10 cellular contexts compared by ENCODE assay signal in the genomic region with DNA sequence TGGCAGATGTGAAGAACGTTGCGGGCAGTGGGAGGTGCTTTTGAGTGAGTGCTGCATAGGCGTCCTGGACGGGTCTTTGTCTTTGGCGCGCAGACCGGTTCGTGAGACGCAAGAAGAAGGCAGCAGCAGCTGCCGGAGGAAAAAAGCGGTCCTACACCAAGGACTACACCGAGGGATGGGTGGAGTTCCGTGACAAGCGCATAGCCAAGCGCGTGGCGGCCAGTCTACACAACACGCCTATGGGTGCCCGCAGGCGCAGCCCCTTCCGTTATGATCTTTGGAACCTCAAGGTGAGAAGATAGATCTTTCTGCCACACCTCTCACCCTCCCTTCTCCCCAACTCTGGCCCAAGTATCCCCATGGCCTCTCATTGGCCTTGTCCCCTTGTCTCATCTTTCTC. TPM values are rescaled to one million over a fixed set of nuclear protein-coding genes. Genes with fewer than 3 reads are reported as not detected.
DNase-seq lines count a peak whose midpoint lies in the region; FAIRE-seq and TF ChIP-seq lines count a peak whose summit lies in the region.
"Had no signal": no experiment of that assay in that cellular context is flagged by ENCODE, and none has a peak within 500 bp of the region (broad histone marks: within the 10 kb centered on the region; RNA-seq: fewer than 3 reads in every experiment).

No MANE protein-coding gene starts in this region.

- no peak overlapping the region for H3K14ac ChIP-seq in trophoblast cell (ENCODE audit: low read length)

- H3K4me3 Mint-ChIP-seq in CD4-positive, alpha-beta memory T cell: no peak overlapping the region

- BruUV-seq in endothelial cell of umbilical vein (replicated peaks; lab: Mats Ljungman, UMichigan): TSS peak; percentile 32

- peak overlapping the region; percentile 91 for H3K27ac ChIP-seq in CD4-positive, alpha-beta memory T cell (ENCODE audit: low read depth, low read length)
- peak overlapping the region; percentile 79 for H3K27ac ChIP-seq in KOPT-K1 (ENCODE audit: low read depth, low read length, poor library complexity, severe bottlenecking)
- no peak overlapping the region for H3K27ac ChIP-seq in endothelial cell of umbilical vein (ENCODE audit: insufficient read depth, low read depth, low read length)
- H3K27ac ChIP-seq in trophoblast cell (ENCODE audit: low read depth, low read length): no peak overlapping the region

- peak overlapping the region; percentile 72 for H3K4me2 ChIP-seq in endothelial cell of umbilical vein (ENCODE audit: insufficient read depth, low read length)
- peak overlapping the region; percentile 82 for H3K4me2 ChIP-seq in trophoblast cell (ENCODE audit: low read length)

- no peak for FAIRE-seq in endothelial cell of umbilical vein (lab: Jason Lieb, UNC)
- FAIRE-seq in frontal cortex (lab: Jason Lieb, UNC): no peak
- FAIRE-seq: TTC549 had no signal

- H2AFZ ChIP-seq in endothelial cell of umbilical vein (ENCODE audit: low read depth, low read length) (no peak overlapping the region), trophoblast cell (ENCODE audit: insufficient read depth, low read length, poor library complexity) (no peak overlapping the region)

- no peak for DNase-seq in CD4-positive, alpha-beta memory T cell
- DNase-seq in endothelial cell of umbilical vein (ENCODE audit: low read depth, low spot score): no peak
- DNase-seq in trophoblast cell: no peak
- DNase-seq in DMS 273 (lab: John Stamatoyannopoulos, UW; ENCODE audit: unreplicated experiment): no peak
- no peak for DNase-seq in superior temporal gyrus (ENCODE audit: extremely low spot score)
- DNase-seq in frontal cortex (ENCODE audit: low spot score in 2 of 2): no peak
- DNase-seq in T-helper 9 cell: no peak
- DNase-seq: effector CD8-positive, alpha-beta T cell had no signal

- peak overlapping the region; percentile 76 to 98 for H3K4me3 ChIP-seq in CD4-positive, alpha-beta memory T cell (ENCODE audit: low read length in 2 of 2)
- H3K4me3 ChIP-seq in endothelial cell of umbilical vein (replicated peaks in 1 of 3; ENCODE audit: insufficient read depth in 1 of 3, low read depth in 1 of 3, low read length in 3 of 3) (peak overlapping the region in 2 of 3 experiments; percentile 69 to 87), trophoblast cell (ENCODE audit: low read depth, low read length) (peak overlapping the region; percentile 99)

- H3K9ac ChIP-seq in endothelial cell of umbilical vein (replicated peaks; ENCODE audit: extremely low read depth, insufficient read depth, low read length): peak overlapping the region; percentile 62
- H3K9ac ChIP-seq in trophoblast cell (ENCODE audit: low read length): no peak overlapping the region

- CTCF ChIA-PET in CD4-positive, alpha-beta memory T cell (lab: Charles Lee; ENCODE audit: partially characterized antibody): no interaction called here
- CTCF ChIA-PET in endothelial cell of umbilical vein (lab: Charles Lee): no interaction called here

- dilution Hi-C loops in endothelial cell of umbilical vein (cut with MboI; ENCODE audit: extremely low pct_ligation_motif_present, low sequenced_read_pairs): no loop called here

- peaks cover 13% of the 10 kb centered on the region for H3K79me2 ChIP-seq in endothelial cell of umbilical vein (ENCODE audit: control insufficient read depth, insufficient read depth, low read length)
- peaks cover 6% of the 10 kb centered on the region for H3K79me2 ChIP-seq in trophoblast cell (ENCODE audit: control insufficient read depth, insufficient read depth, low read length, poor library complexity)

- TF ChIP-seq CTCF in endothelial cell of umbilical vein (IDR thresholded peaks at IDR 0.05; ENCODE audit: extremely low read depth in 1 of 2, insufficient read depth in 1 of 2, low read depth in 1 of 2, low read length in 2 of 2): no peak

- H4K8ac ChIP-seq in trophoblast cell (ENCODE audit: low read depth, low read length): no peak overlapping the region

- peak overlapping the region in 5 of 7 donors; percentile 80 to 92 (median 88) for H3K27ac Mint-ChIP-seq in CD4-positive, alpha-beta memory T cell

- TF ChIP-seq POLR2A in endothelial cell of umbilical vein (IDR thresholded peaks at IDR 0.05; ENCODE audit: low read depth, low read length): no peak

- H3K27me3 Mint-ChIP-seq in CD4-positive, alpha-beta memory T cell: peaks cover 9 to 15% of the 10 kb centered on the region in 2 donors

- no peaks in the 10 kb centered on the region for H3K27me3 ChIP-seq in CD4-positive, alpha-beta memory T cell (ENCODE audit: insufficient read depth, low read length)
- peaks cover 1 to 3% of the 10 kb centered on the region in 2 experiments for H3K27me3 ChIP-seq in endothelial cell of umbilical vein (ENCODE audit: control insufficient read depth in 2 of 2, insufficient read depth in 2 of 2, low read length in 2 of 2)
- no peaks in the 10 kb centered on the region for H3K27me3 ChIP-seq in trophoblast cell (ENCODE audit: insufficient read depth, low read length)

- no peaks in the 10 kb centered on the region for H3K9me3 Mint-ChIP-seq in CD4-positive, alpha-beta memory T cell

- no peak overlapping the region for H2BK120ac ChIP-seq in trophoblast cell (ENCODE audit: insufficient read depth, low read length, poor library complexity)

- H4K12ac ChIP-seq in trophoblast cell (ENCODE audit: low read depth, low read length): no peak overlapping the region

- no peak overlapping the region for H2BK12ac ChIP-seq in trophoblast cell (ENCODE audit: low read length)

- no peaks in the 10 kb centered on the region for H3K9me1 ChIP-seq in endothelial cell of umbilical vein (replicated peaks; ENCODE audit: control insufficient read depth, extremely low read depth, insufficient read depth, low read length)

- no peak overlapping the region for H2AK5ac ChIP-seq in trophoblast cell (ENCODE audit: low read length)

- H4K91ac ChIP-seq in trophoblast cell (ENCODE audit: low read depth, low read length): no peak overlapping the region

- H3K18ac ChIP-seq in trophoblast cell (ENCODE audit: low read length): no peak overlapping the region

- H3K36me3 ChIP-seq in CD4-positive, alpha-beta memory T cell (ENCODE audit: insufficient read depth, low read length): peaks cover 22% of the 10 kb centered on the region
- H3K36me3 ChIP-seq in KOPT-K1 (ENCODE audit: insufficient read depth, low read length) (peaks cover 34% of the 10 kb centered on the region), endothelial cell of umbilical vein (ENCODE audit: control insufficient read depth in 2 of 2, extremely low read depth in 1 of 2, insufficient read depth in 2 of 2, low read length in 2 of 2) (peaks cover 3 to 11% of the 10 kb centered on the region in 2 experiments), trophoblast cell (ENCODE audit: control insufficient read depth in 1 of 2, insufficient read depth in 2 of 2, low read length in 2 of 2) (peaks cover 9 to 15% of the 10 kb centered on the region in 2 experiments)

- H3K4me1 ChIP-seq in CD4-positive, alpha-beta memory T cell (ENCODE audit: insufficient read depth, low read length): peaks cover 24% of the 10 kb centered on the region
- H3K4me1 ChIP-seq in endothelial cell of umbilical vein (ENCODE audit: control insufficient read depth, extremely low read depth, insufficient read depth, low read length): peaks cover 18% of the 10 kb centered on the region
- H3K4me1 ChIP-seq in trophoblast cell (ENCODE audit: control insufficient read depth in 1 of 2, insufficient read depth in 2 of 2, low read length in 2 of 2): peaks cover 3 to 9% of the 10 kb centered on the region in 2 experiments

- intact Hi-C loops in CD4-positive, alpha-beta memory T cell (cut with micrococcal nuclease): loop anchor here (10.0 kb wide), 1 partner anchor 1297 kb away; a partner anchor contains a TSS
- intact Hi-C loops in endothelial cell of umbilical vein (cut with micrococcal nuclease): loop anchor here (2.0 to 5.0 kb wide), 4 partner anchors 423 to 1294 kb away; a partner anchor contains a TSS

- no peaks in the 10 kb centered on the region for H4K20me1 ChIP-seq in endothelial cell of umbilical vein (replicated peaks; ENCODE audit: control insufficient read depth, extremely low read depth, insufficient read depth, low read length)

- H3K4ac ChIP-seq in trophoblast cell (ENCODE audit: low read depth, low read length): peak overlapping the region; percentile 22

- H3K9me3 ChIP-seq in CD4-positive, alpha-beta memory T cell (ENCODE audit: control insufficient read depth in 1 of 2, low read length in 2 of 2): no peaks in the 10 kb centered on the region
- H3K9me3 ChIP-seq in KOPT-K1 (ENCODE audit: insufficient read depth, low read length, poor library complexity, severe bottlenecking): no peaks in the 10 kb centered on the region
- H3K9me3 ChIP-seq in endothelial cell of umbilical vein (replicated peaks; ENCODE audit: control insufficient read depth, insufficient read depth, low read length): no peaks in the 10 kb centered on the region
- H3K9me3 ChIP-seq in trophoblast cell (ENCODE audit: insufficient read depth, low read depth, low read length): no peaks in the 10 kb centered on the region

- H3K23ac ChIP-seq in trophoblast cell (ENCODE audit: low read length): no peak overlapping the region

- H3K79me1 ChIP-seq in trophoblast cell (ENCODE audit: low read length): peaks cover 5% of the 10 kb centered on the region

- H3K36me3 Mint-ChIP-seq in CD4-positive, alpha-beta memory T cell: peaks cover 11 to 26% of the 10 kb centered on the region in 2 donors

- no peak overlapping the region for H2BK5ac ChIP-seq in trophoblast cell (ENCODE audit: low read depth, low read length, poor library complexity)

- POLR2A ChIA-PET in CD4-positive, alpha-beta memory T cell (lab: Charles Lee; ENCODE audit: partially characterized antibody): interaction anchor here (0.8 to 1.4 kb wide), 2 partner anchors 440 to 580 kb away, joined by 3 to 5 read pairs; a partner anchor contains a TSS
- POLR2A ChIA-PET in endothelial cell of umbilical vein (lab: Charles Lee): no interaction called here

- H3K4me1 Mint-ChIP-seq in CD4-positive, alpha-beta memory T cell: peaks cover 0 to 16% (median 8%) of the 10 kb centered on the region in 4 donors

- no CpG with 5 or more reads among the region's 21 CpGs for WGBS in trophoblast cell (ENCODE audit: extremely low coverage, insufficient coverage, insufficient read length)

RNA-seq across cellular contexts. Expression of gene ABT1, which starts 1.1 kb away (rescaled TPM):
- 10 to 100 TPM; 33.5 to 34.8 TPM for total RNA-seq in CD4-positive, alpha-beta memory T cell
- polyA plus RNA-seq in CD4-positive, alpha-beta memory T cell: 10 to 100 TPM; 50.0 to 63.9 TPM
- 18.5 and 20.1 TPM in 2 replicates for total RNA-seq in endothelial cell of umbilical vein
- 22.2 and 25.8 TPM in 2 replicates for polyA plus RNA-seq in endothelial cell of umbilical vein
- polyA plus RNA-seq in endothelial cell of umbilical vein (2011; cell fraction: cytosol; rRNA removed): 15.3 and 19.2 TPM in 2 replicates
- polyA plus RNA-seq in endothelial cell of umbilical vein (2011; cell fraction: nucleus; rRNA removed): 10.7 and 11.0 TPM in 2 replicates
- 12.0 and 13.5 TPM in 2 replicates for polyA plus RNA-seq in endothelial cell of umbilical vein (2012)
- 17.7 and 18.1 TPM in 2 replicates for polyA minus RNA-seq in endothelial cell of umbilical vein
- 10.7 TPM for polyA minus RNA-seq in endothelial cell of umbilical vein (2011; cell fraction: cytosol; rRNA and poly(A)+ RNA removed)
- polyA minus RNA-seq in endothelial cell of umbilical vein (2011; cell fraction: nucleus; rRNA and poly(A)+ RNA removed): 14.0 and 15.7 TPM in 2 replicates
- 18.2 and 18.3 TPM in 2 replicates for polyA plus RNA-seq in trophoblast cell (2013)
- total RNA-seq in frontal cortex: 12.6 TPM

RNA-seq across cellular contexts. Expression of gene HMGN4, which starts 59.7 kb away (rescaled TPM):
- total RNA-seq in CD4-positive, alpha-beta memory T cell: 100 to 1,000 TPM; 102 to 105 TPM
- 100 to 1,000 TPM; 154 to 305 TPM for polyA plus RNA-seq in CD4-positive, alpha-beta memory T cell
- total RNA-seq in endothelial cell of umbilical vein (33.7 and 36.9 TPM in 2 replicates), frontal cortex (73.4 TPM)
- polyA plus RNA-seq in endothelial cell of umbilical vein: 12.3 and 13.1 TPM in 2 replicates
- polyA plus RNA-seq in endothelial cell of umbilical vein (2011; cell fraction: cytosol; rRNA removed): 25.9 and 32.8 TPM in 2 replicates
- polyA plus RNA-seq in endothelial cell of umbilical vein (2011; cell fraction: nucleus; rRNA removed): 14.0 and 17.9 TPM in 2 replicates
- 28.5 and 43.6 TPM in 2 replicates for polyA plus RNA-seq in endothelial cell of umbilical vein (2012)
- 17.4 and 18.0 TPM in 2 replicates for polyA minus RNA-seq in endothelial cell of umbilical vein
- polyA minus RNA-seq in endothelial cell of umbilical vein (2011; cell fraction: cytosol; rRNA and poly(A)+ RNA removed): 15.0 TPM
- polyA minus RNA-seq in endothelial cell of umbilical vein (2011; cell fraction: nucleus; rRNA and poly(A)+ RNA removed): 3.8 and 7.7 TPM in 2 replicates
- 24.2 and 24.8 TPM in 2 replicates for polyA plus RNA-seq in trophoblast cell (2013)

Comparison
In these comparisons a context has a peak if more than half of its experiments do, and no peak if none do; other contexts are left out.
1. H3K27ac ChIP-seq: peak in CD4-positive, alpha-beta memory T cell (single experiment) and KOPT-K1 (single experiment); none in endothelial cell of umbilical vein (single experiment) and trophoblast cell (single experiment).
2. Peak in every context shown above with its lines, with median percentiles within 50 percentile points of each other: H3K4me3 ChIP-seq.